In the genomic region with DNA sequence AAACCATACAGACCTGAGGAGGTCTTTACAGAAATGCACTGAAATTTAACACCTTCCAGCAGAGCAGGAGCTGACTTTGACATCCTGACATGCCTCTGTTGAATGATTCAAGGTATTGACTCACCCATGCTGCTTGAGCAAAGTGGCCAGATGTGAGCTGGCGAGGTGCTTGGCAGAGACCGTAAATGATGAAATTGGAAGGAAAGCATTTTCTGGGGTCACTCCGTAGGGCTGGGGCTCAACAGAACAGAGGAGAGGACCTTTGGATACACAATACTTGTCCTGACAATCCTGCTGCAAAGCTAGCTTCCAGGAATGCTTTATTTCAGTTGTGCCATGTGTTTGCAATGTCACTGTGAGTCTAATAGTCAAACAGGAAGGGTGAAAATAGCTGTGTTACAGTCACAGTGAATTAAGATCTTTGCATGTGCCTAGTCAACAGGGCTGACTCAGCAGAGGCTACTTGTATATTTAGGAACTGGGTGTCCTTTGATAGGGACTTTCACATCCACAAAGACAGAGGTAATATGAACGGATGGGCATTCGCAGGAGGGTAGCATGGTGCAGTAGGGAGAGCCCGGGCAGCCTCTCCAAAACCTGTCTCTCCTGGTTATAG, we compare ENCODE assay signal across 9 cellular contexts. TPM values are rescaled to one million over a fixed set of nuclear protein-coding genes. Genes with fewer than 3 reads are reported as not detected.
A peak's percentile ranks its signal among the peaks of the same experiment; 100 is the strongest.
DNase-seq lines count a peak whose midpoint lies in the region; ATAC-seq and TF ChIP-seq lines count a peak whose summit lies in the region.
"Had no signal": no experiment of that assay in that cellular context is flagged by ENCODE, and none has a peak within 500 bp of the region (broad histone marks: within the 10 kb centered on the region; RNA-seq: fewer than 3 reads in every experiment).

No MANE protein-coding gene starts in this region.

- no peaks in the 10 kb centered on the region for H3K36me3 ChIP-seq in skeletal muscle satellite cell (ENCODE audit: insufficient read depth, low read length)

- peaks cover 6% of the 10 kb centered on the region for H3K4me1 Mint-ChIP-seq in activated T-cell treated with anti-CD3 and anti-CD28 coated beads, Interleukin-2, amount 50 U/mL, for 72 hours (ENCODE audit: low read depth)
- peaks cover 7% of the 10 kb centered on the region for H3K4me1 Mint-ChIP-seq in T-helper 17 cell

- no peak overlapping the region for H3K4me3 Mint-ChIP-seq in activated T-cell treated with anti-CD3 and anti-CD28 coated beads, Interleukin-2, amount 50 U/mL, for 72 hours
- no peak overlapping the region for H3K4me3 Mint-ChIP-seq in T-helper 17 cell

- H3K36me3 Mint-ChIP-seq in activated T-cell treated with anti-CD3 and anti-CD28 coated beads, Interleukin-2, amount 50 U/mL, for 72 hours (ENCODE audit: insufficient read depth in 2 of 2) = no peaks in the 10 kb centered on the region
- H3K36me3 Mint-ChIP-seq in T-helper 17 cell (ENCODE audit: low read depth) = peaks cover 5% of the 10 kb centered on the region

- H3K9ac ChIP-seq in skeletal muscle satellite cell (ENCODE audit: low read depth, low read length) = no peak overlapping the region

- TF ChIP-seq CTCF in epithelial cell of esophagus (IDR thresholded peaks at IDR 0.05; ENCODE audit: insufficient read depth, low read depth, low read length, missing control alignments) = no peak

- H3K9me3 ChIP-seq in skeletal muscle satellite cell (replicated peaks; ENCODE audit: low read length) (no peaks in the 10 kb centered on the region), T-helper 17 cell (ENCODE audit: control insufficient read depth, low read length, poor library complexity, severe bottlenecking) (no peaks in the 10 kb centered on the region)

- peaks cover 18% of the 10 kb centered on the region for H3K27me3 ChIP-seq in skeletal muscle satellite cell (ENCODE audit: control insufficient read depth, insufficient read depth, low read length)

- peak; percentile 39 to 68 for ATAC-seq in activated T-cell treated with anti-CD3 and anti-CD28 coated beads, Interleukin-2, amount 50 U/mL, for 72 hours (replicated peaks in 1 of 2)
- ATAC-seq in T-helper 17 cell = no peak

- DNase-seq in activated T-cell treated with anti-CD3 and anti-CD28 coated beads, Interleukin-2, amount 50 U/mL, for 72 hours = peak in 1 of 2 donors; percentile 9
- DNase-seq in activated T-cell treated with anti-CD3 and anti-CD28 coated beads, Interleukin-2, amount 50 U/mL, for 1 hour = no peak
- DNase-seq in NOMO-1 treated with DMSO at 0.1 percent for 48 hours (lab: John Stamatoyannopoulos, UW; ENCODE audit: unreplicated experiment) (peak; percentile 77), epithelial cell of esophagus (ENCODE audit: low read depth) (peak; percentile 91), NCI-H2107 treated with DMSO at 0.1 percent for 48 hours (lab: John Stamatoyannopoulos, UW; ENCODE audit: unreplicated experiment) (no peak), nucleus accumbens (lab: John Stamatoyannopoulos, UW) (no peak), T-helper 17 cell (no peak)
- DNase-seq: stimulated activated naive CD4-positive, alpha-beta T cell had no signal

- H3K4me2 ChIP-seq in skeletal muscle satellite cell (ENCODE audit: low read length) = peak overlapping the region; percentile 26

- H3K4me3 ChIP-seq in epithelial cell of esophagus (ENCODE audit: low read length) (no peak overlapping the region), skeletal muscle satellite cell (ENCODE audit: low read length) (no peak overlapping the region)

- no peak overlapping the region for H3K27ac Mint-ChIP-seq in activated T-cell treated with anti-CD3 and anti-CD28 coated beads, Interleukin-2, amount 50 U/mL, for 72 hours
- H3K27ac Mint-ChIP-seq in T-helper 17 cell = no peak overlapping the region

- H3K27me3 Mint-ChIP-seq in activated T-cell treated with anti-CD3 and anti-CD28 coated beads, Interleukin-2, amount 50 U/mL, for 72 hours (ENCODE audit: low read depth) = peaks cover 8% of the 10 kb centered on the region
- peaks cover 31% of the 10 kb centered on the region for H3K27me3 Mint-ChIP-seq in T-helper 17 cell

- H3K9me3 Mint-ChIP-seq in activated T-cell treated with anti-CD3 and anti-CD28 coated beads, Interleukin-2, amount 50 U/mL, for 72 hours = no peaks in the 10 kb centered on the region

- peaks cover 17% of the 10 kb centered on the region for H3K4me1 ChIP-seq in skeletal muscle satellite cell (ENCODE audit: control insufficient read depth, insufficient read depth, low read length)

RNA-seq across cellular contexts. Expression of a gene that starts 31.6 kb away (rescaled TPM):
- total RNA-seq in activated T-cell treated with anti-CD3 and anti-CD28 coated beads, Interleukin-2, amount 50 U/mL, for 72 hours = 100 to 1,000 TPM; 159 to 161 TPM
- 11.6 and 12.2 TPM in 2 replicates for total RNA-seq in skeletal muscle satellite cell (2012; rRNA removed)
- total RNA-seq in T-helper 17 cell = 100 to 1,000 TPM; 114 to 151 TPM

Comparison
In these comparisons a context has a peak if more than half of its experiments do, and no peak if none do; other contexts are left out.
1. DNase-seq: peak in NOMO-1 treated with DMSO at 0.1 percent for 48 hours (single experiment) and epithelial cell of esophagus (single experiment); none in activated T-cell treated with anti-CD3 and anti-CD28 coated beads, Interleukin-2, amount 50 U/mL, for 1 hour (single experiment), NCI-H2107 treated with DMSO at 0.1 percent for 48 hours (single experiment), nucleus accumbens (0 of 56) and T-helper 17 cell (0 of 3).